ENCODE assay signal across 8 cellular contexts in the genomic region with DNA sequence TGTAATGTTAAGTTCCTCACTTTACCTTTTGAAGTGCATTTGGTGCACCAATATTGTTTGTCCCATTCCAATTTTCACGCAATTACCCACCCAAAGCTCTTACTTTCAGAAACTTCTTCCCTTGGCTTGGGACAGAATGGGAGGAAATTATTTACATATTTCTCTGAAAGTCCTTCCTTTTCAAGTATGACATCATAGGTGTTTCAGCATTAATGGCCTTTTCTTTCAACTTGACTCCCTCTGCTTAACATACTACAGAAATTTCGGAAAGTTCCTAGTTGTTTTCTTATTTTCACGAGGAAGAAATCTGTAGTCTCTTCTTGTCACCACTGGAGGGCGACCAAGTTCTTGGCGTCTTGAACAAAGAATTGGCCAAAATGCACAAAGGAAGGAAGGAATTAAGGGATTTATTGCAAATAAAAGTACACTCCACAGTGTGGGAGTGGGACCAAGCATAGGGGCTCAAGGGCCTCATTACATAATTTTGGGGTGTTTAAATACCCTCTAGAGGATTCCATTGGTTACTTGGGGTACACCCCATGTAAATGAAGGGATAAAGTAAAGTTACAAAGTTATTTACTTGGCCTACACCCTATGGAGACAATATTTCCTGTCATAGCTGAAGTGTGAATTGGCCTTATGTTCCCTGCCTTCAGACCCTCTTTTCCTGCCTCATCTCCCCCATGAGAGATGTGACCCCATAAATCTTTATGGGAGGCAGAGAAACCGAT.
A peak's percentile ranks its signal among the peaks of the same experiment; 100 is the strongest.
DNase-seq lines count a peak whose midpoint lies in the region; ATAC-seq and TF ChIP-seq lines count a peak whose summit lies in the region.

No MANE protein-coding gene starts in this region.

- no peak overlapping the region for H3K9ac ChIP-seq in Karpas-422 (ENCODE audit: low read length)

- H3K9me3 Mint-ChIP-seq in stimulated activated naive B cell treated with anti-CD40 and anti-IgM and Interleukin-4, amounts not matched to agents 10 μg/mL and 1 μg/mL and 100 μg/mL, for 72 hours, result no peaks in the 10 kb centered on the region
- peaks cover 3 to 11% (median 6%) of the 10 kb centered on the region in 5 donors for H3K9me3 Mint-ChIP-seq in CD8-positive, alpha-beta memory T cell

- peaks cover 14% of the 10 kb centered on the region for H3K9me3 ChIP-seq in Karpas-422 (ENCODE audit: low read length)
- H3K9me3 ChIP-seq in iPS DF 6.9 (ENCODE audit: control insufficient read depth, insufficient read depth, low read length), result no peaks in the 10 kb centered on the region
- H3K9me3 ChIP-seq in CD8-positive, alpha-beta memory T cell (ENCODE audit: low read length), result peaks cover 4% of the 10 kb centered on the region

- no peaks in the 10 kb centered on the region for H3K9me2 ChIP-seq in Karpas-422 (replicated peaks; ENCODE audit: insufficient read depth, low read length)

- H3K36me3 ChIP-seq in GM06990 (ENCODE audit: control insufficient read depth, insufficient read depth, low read length), result no peaks in the 10 kb centered on the region
- H3K36me3 ChIP-seq in Karpas-422 (ENCODE audit: insufficient read depth, low read length), result no peaks in the 10 kb centered on the region
- no peaks in the 10 kb centered on the region for H3K36me3 ChIP-seq in iPS DF 6.9 (ENCODE audit: control insufficient read depth, insufficient read depth, low read length)
- H3K36me3 ChIP-seq in CD8-positive, alpha-beta memory T cell (ENCODE audit: insufficient read depth, low read length), result no peaks in the 10 kb centered on the region

- H3K4me1 Mint-ChIP-seq in stimulated activated naive B cell treated with anti-CD40 and anti-IgM and Interleukin-4, amounts not matched to agents 10 μg/mL and 1 μg/mL and 100 μg/mL, for 72 hours, result no peaks in the 10 kb centered on the region
- H3K4me1 Mint-ChIP-seq in CD8-positive, alpha-beta memory T cell, result no peaks in the 10 kb centered on the region

- H3K4me3 Mint-ChIP-seq in stimulated activated naive B cell treated with anti-CD40 and anti-IgM and Interleukin-4, amounts not matched to agents 10 μg/mL and 1 μg/mL and 100 μg/mL, for 72 hours, result no peak overlapping the region
- no peak overlapping the region for H3K4me3 Mint-ChIP-seq in CD8-positive, alpha-beta memory T cell

- no peaks in the 10 kb centered on the region for H3K27me3 Mint-ChIP-seq in stimulated activated naive B cell treated with anti-CD40 and anti-IgM and Interleukin-4, amounts not matched to agents 10 μg/mL and 1 μg/mL and 100 μg/mL, for 72 hours
- no peaks in the 10 kb centered on the region for H3K27me3 Mint-ChIP-seq in CD8-positive, alpha-beta memory T cell

- peak; percentile 50 for TF ChIP-seq CTCF in GM06990 (IDR thresholded peaks at IDR 0.05; ENCODE audit: insufficient read depth, low read length, poor library complexity, severe bottlenecking)

- H3K4me3 ChIP-seq in GM06990 (replicated peaks; ENCODE audit: low read depth, low read length), result no peak overlapping the region
- no peak overlapping the region for H3K4me3 ChIP-seq in Karpas-422 (ENCODE audit: low read length)
- H3K4me3 ChIP-seq in iPS DF 6.9 (ENCODE audit: low read length), result no peak overlapping the region
- H3K4me3 ChIP-seq in CD8-positive, alpha-beta memory T cell (ENCODE audit: low read length), result no peak overlapping the region

- POLR2A ChIA-PET in CD8-positive, alpha-beta memory T cell (lab: Charles Lee), result no interaction called here

- ATAC-seq in SK-N-SH treated with all-trans-retinoic acid at 6 μM for 48 hours (peak; percentile 38; the same call in 1 of the 3 replicates), GM21786 (IDR thresholded peaks at IDR 0.05; ENCODE audit: unreplicated experiment) (no peak)
- ATAC-seq in stimulated activated naive B cell treated with anti-CD40 and anti-IgM and Interleukin-4, amounts not matched to agents 10 μg/mL and 1 μg/mL and 100 μg/mL, for 72 hours (replicated peaks), result no peak

- no peaks in the 10 kb centered on the region for H3K4me1 ChIP-seq in Karpas-422 (ENCODE audit: low read length)
- no peaks in the 10 kb centered on the region for H3K4me1 ChIP-seq in iPS DF 6.9 (ENCODE audit: control insufficient read depth, insufficient read depth, low read length)
- H3K4me1 ChIP-seq in CD8-positive, alpha-beta memory T cell (ENCODE audit: insufficient read depth, low read length), result no peaks in the 10 kb centered on the region

- WGBS in iPS DF 6.9 (ENCODE audit: insufficient coverage, insufficient read length), result no CpG with 5 or more reads among the region's 6 CpGs

- no peak overlapping the region for H3K4me2 ChIP-seq in Karpas-422 (ENCODE audit: low read depth, low read length, poor library complexity, severe bottlenecking)

- DNase-seq in GM06990 (ENCODE audit: extremely low read depth, insufficient read length) (no peak), Karpas-422 (peak; percentile 77), iPS DF 6.9 (ENCODE audit: low read depth, low spot score) (peak; percentile 13)
- no peak for DNase-seq in stimulated activated naive B cell treated with anti-CD40 and anti-IgM and Interleukin-4, amounts not matched to agents 10 μg/mL and 1 μg/mL and 100 μg/mL, for 72 hours
- DNase-seq in CD8-positive, alpha-beta memory T cell, result no peak
- DNase-seq in stimulated activated CD4-positive, alpha-beta T cell treated with anti-CD3 and anti-CD28 coated beads, Interleukin-12 subunit alpha, Interleukin-12 subunit beta, amount 100 ng/mL, for 4 hours, result no peak

- no peaks in the 10 kb centered on the region for H3K36me3 Mint-ChIP-seq in stimulated activated naive B cell treated with anti-CD40 and anti-IgM and Interleukin-4, amounts not matched to agents 10 μg/mL and 1 μg/mL and 100 μg/mL, for 72 hours
- no peaks in the 10 kb centered on the region for H3K36me3 Mint-ChIP-seq in CD8-positive, alpha-beta memory T cell

- H3K79me2 ChIP-seq in Karpas-422 (ENCODE audit: low read length), result no peaks in the 10 kb centered on the region

- CTCF ChIA-PET in CD8-positive, alpha-beta memory T cell (lab: Charles Lee), result no interaction called here

- no peak overlapping the region for H3K27ac ChIP-seq in Karpas-422 (ENCODE audit: low read length)
- no peak overlapping the region for H3K27ac ChIP-seq in iPS DF 6.9 (ENCODE audit: low read length)
- no peak overlapping the region for H3K27ac ChIP-seq in CD8-positive, alpha-beta memory T cell (ENCODE audit: low read depth, low read length)

- no peak overlapping the region for H2AFZ ChIP-seq in Karpas-422 (ENCODE audit: low read length)

- H4K20me1 ChIP-seq in Karpas-422 (ENCODE audit: insufficient read depth, low read depth, low read length), result no peaks in the 10 kb centered on the region

- H3K27ac Mint-ChIP-seq in stimulated activated naive B cell treated with anti-CD40 and anti-IgM and Interleukin-4, amounts not matched to agents 10 μg/mL and 1 μg/mL and 100 μg/mL, for 72 hours, result no peak overlapping the region
- no peak overlapping the region for H3K27ac Mint-ChIP-seq in CD8-positive, alpha-beta memory T cell

- H3K27me3 ChIP-seq in GM06990 (replicated peaks; ENCODE audit: control insufficient read depth, insufficient read depth, low read length), result no peaks in the 10 kb centered on the region
- H3K27me3 ChIP-seq in Karpas-422 (ENCODE audit: low read length), result no peaks in the 10 kb centered on the region
- H3K27me3 ChIP-seq in iPS DF 6.9 (ENCODE audit: control insufficient read depth, insufficient read depth, low read length), result no peaks in the 10 kb centered on the region
- H3K27me3 ChIP-seq in CD8-positive, alpha-beta memory T cell (ENCODE audit: insufficient read depth, low read length, poor library complexity, severe bottlenecking), result no peaks in the 10 kb centered on the region

TF ChIP-seq in SK-N-SH treated with all-trans-retinoic acid at 6 μM for 48 hours, 23 proteins besides CTCF, POLR2A, EP300 and RAD21 (continues in another document):
- no peak for TF ChIP-seq TOX (CRISPR knock-in tag; IDR thresholded peaks at IDR 0.05; ENCODE audit: borderline replicate concordance)
- TF ChIP-seq RARB (CRISPR knock-in tag; IDR thresholded peaks at IDR 0.05), result no peak
- TF ChIP-seq, protein P1, sequence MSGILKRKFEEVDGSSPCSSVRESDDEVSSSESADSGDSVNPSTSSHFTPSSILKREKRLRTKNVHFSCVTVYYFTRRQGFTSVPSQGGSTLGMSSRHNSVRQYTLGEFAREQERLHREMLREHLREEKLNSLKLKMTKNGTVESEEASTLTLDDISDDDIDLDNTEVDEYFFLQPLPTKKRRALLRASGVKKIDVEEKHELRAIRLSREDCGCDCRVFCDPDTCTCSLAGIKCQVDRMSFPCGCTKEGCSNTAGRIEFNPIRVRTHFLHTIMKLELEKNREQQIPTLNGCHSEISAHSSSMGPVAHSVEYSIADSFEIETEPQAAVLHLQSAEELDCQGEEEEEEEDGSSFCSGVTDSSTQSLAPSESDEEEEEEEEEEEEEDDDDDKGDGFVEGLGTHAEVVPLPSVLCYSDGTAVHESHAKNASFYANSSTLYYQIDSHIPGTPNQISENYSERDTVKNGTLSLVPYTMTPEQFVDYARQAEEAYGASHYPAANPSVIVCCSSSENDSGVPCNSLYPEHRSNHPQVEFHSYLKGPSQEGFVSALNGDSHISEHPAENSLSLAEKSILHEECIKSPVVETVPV (CRISPR knock-in tag; IDR thresholded peaks at IDR 0.05), result no peak
- no peak for TF ChIP-seq ZC3H10 (CRISPR knock-in tag; IDR thresholded peaks at IDR 0.05)
- no peak for TF ChIP-seq TCF4 (CRISPR knock-in tag; IDR thresholded peaks at IDR 0.05; ENCODE audit: borderline replicate concordance)
- TF ChIP-seq ZNF565 (CRISPR knock-in tag; conservative IDR thresholded peaks at IDR 0.05; ENCODE audit: low read depth), result no peak
- TF ChIP-seq, protein P2, sequence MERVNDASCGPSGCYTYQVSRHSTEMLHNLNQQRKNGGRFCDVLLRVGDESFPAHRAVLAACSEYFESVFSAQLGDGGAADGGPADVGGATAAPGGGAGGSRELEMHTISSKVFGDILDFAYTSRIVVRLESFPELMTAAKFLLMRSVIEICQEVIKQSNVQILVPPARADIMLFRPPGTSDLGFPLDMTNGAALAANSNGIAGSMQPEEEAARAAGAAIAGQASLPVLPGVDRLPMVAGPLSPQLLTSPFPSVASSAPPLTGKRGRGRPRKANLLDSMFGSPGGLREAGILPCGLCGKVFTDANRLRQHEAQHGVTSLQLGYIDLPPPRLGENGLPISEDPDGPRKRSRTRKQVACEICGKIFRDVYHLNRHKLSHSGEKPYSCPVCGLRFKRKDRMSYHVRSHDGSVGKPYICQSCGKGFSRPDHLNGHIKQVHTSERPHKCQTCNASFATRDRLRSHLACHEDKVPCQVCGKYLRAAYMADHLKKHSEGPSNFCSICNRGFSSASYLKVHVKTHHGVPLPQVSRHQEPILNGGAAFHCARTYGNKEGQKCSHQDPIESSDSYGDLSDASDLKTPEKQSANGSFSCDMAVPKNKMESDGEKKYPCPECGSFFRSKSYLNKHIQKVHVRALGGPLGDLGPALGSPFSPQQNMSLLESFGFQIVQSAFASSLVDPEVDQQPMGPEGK (CRISPR knock-in tag; IDR thresholded peaks at IDR 0.05; ENCODE audit: borderline replicate concordance), result no peak
- no peak for TF ChIP-seq ESRRG (CRISPR knock-in tag; IDR thresholded peaks at IDR 0.05)

Comparison
In these comparisons a context has a peak if more than half of its experiments do, and no peak if none do; other contexts are left out.
1. DNase-seq: peak in Karpas-422 (single experiment) and iPS DF 6.9 (single experiment); none in GM06990 (single experiment), stimulated activated naive B cell treated with anti-CD40 and anti-IgM and Interleukin-4, amounts not matched to agents 10 μg/mL and 1 μg/mL and 100 μg/mL, for 72 hours (single experiment), CD8-positive, alpha-beta memory T cell (0 of 5) and stimulated activated CD4-positive, alpha-beta T cell treated with anti-CD3 and anti-CD28 coated beads, Interleukin-12 subunit alpha, Interleukin-12 subunit beta, amount 100 ng/mL, for 4 hours (single experiment).